In the genomic region with DNA sequence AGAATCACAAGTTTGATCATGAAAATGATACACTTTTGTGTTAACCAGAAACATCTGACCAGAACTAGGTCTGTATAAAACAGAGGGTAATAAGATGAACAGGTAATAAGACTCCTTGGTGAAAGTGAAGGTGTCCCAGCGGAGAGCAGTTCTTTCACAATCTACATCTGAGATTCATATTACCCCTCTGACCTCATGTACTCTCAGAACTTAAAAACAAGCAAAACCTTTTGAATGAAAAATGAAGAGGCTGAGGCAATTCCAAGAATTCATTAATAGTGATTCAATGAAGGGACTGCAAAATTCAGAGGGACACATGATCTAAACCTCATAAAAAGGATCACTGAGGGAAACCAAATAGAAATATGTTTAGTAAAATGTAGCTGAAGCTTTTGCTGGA, we compare ENCODE assay signal across 27 cellular contexts.
"Had no signal": no experiment of that assay in that cellular context is flagged by ENCODE, and none has a peak within 500 bp of the region (broad histone marks: within the 10 kb centered on the region; RNA-seq: fewer than 3 reads in every experiment).

No MANE protein-coding gene starts in this region.

- H3K27ac ChIP-seq: lower lobe of right lung, pancreas, psoas muscle, spleen, upper lobe of right lung, WERI-Rb-1 had no signal

- H3K36me3 ChIP-seq: adrenal gland, lower lobe of right lung, pancreas, upper lobe of right lung had no signal

- H3K9me3 ChIP-seq: adrenal gland, esophagus muscularis mucosa, heart right ventricle, lower lobe of right lung, pancreas, psoas muscle, spleen, upper lobe of right lung had no signal

- DNase-seq: activated CD4-positive, alpha-beta T cell treated with anti-CD3 and anti-CD28 coated beads for 48 hours; activated CD4-positive, alpha-beta T cell treated with anti-CD3 and anti-CD28 coated beads, Interleukin-2, amount 50 U/mL, for 48 hours; activated CD8-positive, alpha-beta memory T cell treated with anti-CD3 and anti-CD28 coated beads for 24 hours; activated effector memory CD4-positive, alpha-beta T cell treated with Interleukin-2 at 50 U/mL for 16 hours; activated naive CD4-positive, alpha-beta T cell treated with anti-CD3 and anti-CD28 coated beads for 36 hours; activated naive CD8-positive, alpha-beta T cell treated with anti-CD3 and anti-CD28 coated beads for 36 hours; aorta; foreskin melanocyte; heart right ventricle; kidney glomerular epithelial cell; lower lobe of right lung; mesenchymal stem cell; naive thymus-derived CD8-positive, alpha-beta T cell; nucleus accumbens; pancreas; psoas muscle; spleen; stimulated activated CD4-positive, alpha-beta T cell treated with anti-CD3 and anti-CD28 coated beads, Interleukin-4, amount 100 ng/mL, for 1 hour; stimulated activated naive CD8-positive, alpha-beta T cell treated with anti-CD3 and anti-CD28 coated beads, Interleukin-15, Interleukin-2, amounts not matched to agents 100 U/mL and 50 U/mL, for 24 hours; T-helper 17 cell; T1000; upper lobe of right lung; WERI-Rb-1 had no signal

- H3K4me1 ChIP-seq: pancreas, psoas muscle, upper lobe of right lung had no signal

- FAIRE-seq: pancreas had no signal

- H3K27me3 ChIP-seq: adrenal gland, esophagus muscularis mucosa, heart right ventricle, pancreas, spleen, upper lobe of right lung had no signal

- ATAC-seq: activated CD4-positive, CD25-positive, alpha-beta regulatory T cell treated with anti-CD3 and anti-CD28 coated beads, Interleukin-2, amount 50 U/mL, for 24 hours; heart right ventricle; left lobe of liver; lower lobe of right lung; naive thymus-derived CD8-positive, alpha-beta T cell; pancreas; psoas muscle; stimulated activated naive CD8-positive, alpha-beta T cell treated with anti-CD3 and anti-CD28 coated beads, Interleukin-15, Interleukin-2, amounts not matched to agents 100 U/mL and 50 U/mL, for 24 hours; T-helper 17 cell; upper lobe of right lung had no signal

- H3K4me3 ChIP-seq: adrenal gland, esophagus muscularis mucosa, heart right ventricle, lower lobe of right lung, pancreas, psoas muscle, spleen, upper lobe of right lung had no signal
